In genomic region chr3:116492379-116492778, GRCh38 we compare ENCODE assay signal across 18 cellular contexts. TPM values are rescaled to one million over a fixed set of nuclear protein-coding genes. Genes with fewer than 3 reads are reported as not detected.
DNase-seq lines count a peak whose midpoint lies in the region; ATAC-seq and TF ChIP-seq lines count a peak whose summit lies in the region.
"Had no signal": no experiment of that assay in that cellular context is flagged by ENCODE, and none has a peak within 500 bp of the region (broad histone marks: within the 10 kb centered on the region; RNA-seq: fewer than 3 reads in every experiment).

No MANE protein-coding gene starts in this region.

- H3K4me1 ChIP-seq in Caco-2 (no peaks in the 10 kb centered on the region), transverse colon (no peaks in the 10 kb centered on the region)

- H3K9me3 Mint-ChIP-seq in Caco-2 (ENCODE audit: unreplicated experiment), result no peaks in the 10 kb centered on the region

- TF ChIP-seq CTCF in Caco-2 (IDR thresholded peaks at IDR 0.05; ENCODE audit: insufficient read depth in 1 of 2, low read depth in 1 of 2, low read length in 1 of 2, severe bottlenecking in 1 of 2, unreplicated experiment in 1 of 2) (no peak), transverse colon (IDR thresholded peaks at IDR 0.05) (no peak)

- H3K4me3 Mint-ChIP-seq in Caco-2 (ENCODE audit: unreplicated experiment), result no peak overlapping the region
- H3K4me3 Mint-ChIP-seq: CD4-positive, alpha-beta memory T cell had no signal

- H3K9me3 ChIP-seq in Caco-2, result no peaks in the 10 kb centered on the region
- H3K9me3 ChIP-seq in transverse colon, result no peaks in the 10 kb centered on the region

- H3K36me3 ChIP-seq in Caco-2 (ENCODE audit: control insufficient read depth, insufficient read depth, low read length) (no peaks in the 10 kb centered on the region), transverse colon (no peaks in the 10 kb centered on the region)

- no peaks in the 10 kb centered on the region for H3K4me1 Mint-ChIP-seq in Caco-2 (ENCODE audit: low read depth, unreplicated experiment)
- H3K4me1 Mint-ChIP-seq: CD4-positive, alpha-beta memory T cell had no signal

- in situ Hi-C loops in transverse colon (cut with MboI; ENCODE audit: low pct_ligation_motif_present in 1 of 4, low pct_unique_long_range_greater_than_20kb in 1 of 4, low sequenced_read_pairs in 3 of 4), result no loop called here

- TF ChIP-seq EP300 in transverse colon (IDR thresholded peaks at IDR 0.05; ENCODE audit: low read depth), result no peak

- no peak for TF ChIP-seq POLR2A in transverse colon (IDR thresholded peaks at IDR 0.05)

- CTCF ChIA-PET in Caco-2 (lab: Charles Lee), result no interaction called here

- intact Hi-C loops in Caco-2 (cut with micrococcal nuclease; ENCODE audit: unreplicated experiment), result no loop called here
- intact Hi-C loops in transverse colon (cut with DNase I; ENCODE audit: low total_unique reads), result no loop called here

- no peak overlapping the region for H3K27ac Mint-ChIP-seq in Caco-2 (ENCODE audit: unreplicated experiment)
- H3K27ac Mint-ChIP-seq: CD4-positive, alpha-beta memory T cell had no signal

- DNase-seq in renal cortical epithelial cell (ENCODE audit: low read depth) (peak; percentile 49), Caco-2 (no peak), transverse colon (no peak)
- DNase-seq in activated CD4-positive, CD25-positive, alpha-beta regulatory T cell (lab: John Stamatoyannopoulos, UW), result no peak
- DNase-seq in effector CD4-positive, alpha-beta T cell, result no peak
- DNase-seq: C1 segment of cervical spinal cord; CD4-positive, alpha-beta memory T cell; COR-L47; DMS153; EL; GDM1; GM23248; H7; HCEC 1CT had no signal

- 64 to 85% methylated on average over 1 to 2 of the region's 2 CpGs for WGBS in transverse colon (ENCODE audit: low coverage in 1 of 2), 2 donors

- POLR2A ChIA-PET in Caco-2 (lab: Charles Lee), result no interaction called here

- no TSS peak for BruUV-seq in Caco-2 (replicated peaks; lab: Mats Ljungman, UMichigan)

- H3K27ac ChIP-seq in transverse colon, result no peak overlapping the region
- H3K27ac ChIP-seq: GM23248 had no signal

- H3K36me3 Mint-ChIP-seq in Caco-2 (ENCODE audit: insufficient read depth, unreplicated experiment), result no peaks in the 10 kb centered on the region
- H3K36me3 Mint-ChIP-seq: CD4-positive, alpha-beta memory T cell had no signal

- H3K4me3 ChIP-seq in Caco-2 (ENCODE audit: low read depth, low read length) (no peak overlapping the region), transverse colon (no peak overlapping the region)
- H3K4me3 ChIP-seq: GM12878, GM23248 had no signal

- H3K27me3 ChIP-seq in Caco-2 (replicated peaks; ENCODE audit: control insufficient read depth, insufficient read depth, low read length) (no peaks in the 10 kb centered on the region), transverse colon (no peaks in the 10 kb centered on the region)

- ATAC-seq in GM18520 (IDR thresholded peaks at IDR 0.05; ENCODE audit: unreplicated experiment) (peak; percentile 73), GM18907 (IDR thresholded peaks at IDR 0.05; ENCODE audit: unreplicated experiment) (peak; percentile 49), HG02678 (IDR thresholded peaks at IDR 0.05; ENCODE audit: unreplicated experiment) (peak; percentile 44)
- ATAC-seq: GM12878 had no signal

- no peaks in the 10 kb centered on the region for H3K27me3 Mint-ChIP-seq in Caco-2 (ENCODE audit: insufficient read depth, unreplicated experiment)
- H3K27me3 Mint-ChIP-seq: CD4-positive, alpha-beta memory T cell had no signal

RNA-seq across cellular contexts. Expression of gene LSAMP, which starts 47.1 kb away (rescaled TPM):
- total RNA-seq in renal cortical epithelial cell (0.55 TPM in 1 of 2 replicates, not detected in the other), Caco-2 (2022) (not detected in 2 replicates), transverse colon (1 to 10 TPM; 3.4 to 8.2 (median 5.4) TPM)
- total RNA-seq: CD4-positive, alpha-beta memory T cell had no signal
